In genomic region chr17:3559270-3559645, GRCh38 we compare ENCODE assay signal across 19 cellular contexts. TPM values are rescaled to one million over a fixed set of nuclear protein-coding genes. Genes with fewer than 3 reads are reported as not detected.
A peak's percentile ranks its signal among the peaks of the same experiment; 100 is the strongest.
DNase-seq lines count a peak whose midpoint lies in the region; ATAC-seq, FAIRE-seq and TF ChIP-seq lines count a peak whose summit lies in the region.
"Had no signal": no experiment of that assay in that cellular context is flagged by ENCODE, and none has a peak within 500 bp of the region (broad histone marks: within the 10 kb centered on the region; RNA-seq: fewer than 3 reads in every experiment).

No MANE protein-coding gene starts in this region.

- ATAC-seq in stimulated activated naive CD8-positive, alpha-beta T cell treated with anti-CD3 and anti-CD28 coated beads, Interleukin-15, Interleukin-2, amounts not matched to agents 100 U/mL and 50 U/mL, for 24 hours = no peak

- intact Hi-C loops in kidney (cut with DNase I) = no loop called here

- H3K27ac ChIP-seq in SJCRH30 (peak overlapping the region; percentile 57), kidney (ENCODE audit: low read depth in 2 of 2, low read length in 2 of 2) (no peak overlapping the region)
- H3K27ac ChIP-seq: brain microvascular endothelial cell, dorsolateral prefrontal cortex, hepatocyte, parathyroid adenoma, SK-N-MC had no signal

- peaks cover 19% of the 10 kb centered on the region for H3K4me1 Mint-ChIP-seq in stimulated activated naive CD8-positive, alpha-beta T cell treated with anti-CD3 and anti-CD28 coated beads, Interleukin-15, Interleukin-2, amounts not matched to agents 100 ng/mL and 50 ng/mL, for 24 hours (ENCODE audit: low read depth)

- TF ChIP-seq CTCF in kidney (IDR thresholded peaks at IDR 0.05; ENCODE audit: borderline replicate concordance, extremely low read depth, insufficient read depth) = no peak

- H3K27ac Mint-ChIP-seq in stimulated activated naive CD8-positive, alpha-beta T cell treated with anti-CD3 and anti-CD28 coated beads, Interleukin-15, Interleukin-2, amounts not matched to agents 100 ng/mL and 50 ng/mL, for 24 hours = no peak overlapping the region
- H3K27ac Mint-ChIP-seq: activated naive CD4-positive, alpha-beta T cell treated with anti-CD3 and anti-CD28 coated beads, Interleukin-2, amount 50 U/mL, for 24 hours had no signal

- no peaks in the 10 kb centered on the region for H3K9me3 Mint-ChIP-seq in stimulated activated naive CD8-positive, alpha-beta T cell treated with anti-CD3 and anti-CD28 coated beads, Interleukin-15, Interleukin-2, amounts not matched to agents 100 ng/mL and 50 ng/mL, for 24 hours
- H3K9me3 Mint-ChIP-seq: activated naive CD4-positive, alpha-beta T cell treated with anti-CD3 and anti-CD28 coated beads, Interleukin-2, amount 50 U/mL, for 24 hours had no signal

- no peaks in the 10 kb centered on the region for H3K36me3 Mint-ChIP-seq in stimulated activated naive CD8-positive, alpha-beta T cell treated with anti-CD3 and anti-CD28 coated beads, Interleukin-15, Interleukin-2, amounts not matched to agents 100 ng/mL and 50 ng/mL, for 24 hours (ENCODE audit: low read depth)
- H3K36me3 Mint-ChIP-seq: activated naive CD4-positive, alpha-beta T cell treated with anti-CD3 and anti-CD28 coated beads, Interleukin-2, amount 50 U/mL, for 24 hours had no signal

- H3K9ac ChIP-seq in kidney (ENCODE audit: low read length in 2 of 2) = no peak overlapping the region
- H3K9ac ChIP-seq: parathyroid adenoma had no signal

- no peaks in the 10 kb centered on the region for H3K27me3 Mint-ChIP-seq in stimulated activated naive CD8-positive, alpha-beta T cell treated with anti-CD3 and anti-CD28 coated beads, Interleukin-15, Interleukin-2, amounts not matched to agents 100 ng/mL and 50 ng/mL, for 24 hours
- H3K27me3 Mint-ChIP-seq: activated naive CD4-positive, alpha-beta T cell treated with anti-CD3 and anti-CD28 coated beads, Interleukin-2, amount 50 U/mL, for 24 hours had no signal

- no peaks in the 10 kb centered on the region for H3K9me3 ChIP-seq in SJCRH30 (replicated peaks)
- no peaks in the 10 kb centered on the region for H3K9me3 ChIP-seq in kidney (ENCODE audit: control insufficient read depth in 1 of 2, low read length in 2 of 2)
- H3K9me3 ChIP-seq: mucosa of descending colon, spleen had no signal

- H3K27me3 ChIP-seq in SJCRH30 = no peaks in the 10 kb centered on the region
- H3K27me3 ChIP-seq: brain microvascular endothelial cell, dorsolateral prefrontal cortex, hepatocyte had no signal

- H3K4me1 ChIP-seq in SJCRH30 (peaks cover 19% of the 10 kb centered on the region), kidney (ENCODE audit: control insufficient read depth in 1 of 2, insufficient read depth in 1 of 2, low read depth in 1 of 2, low read length in 2 of 2) (no peaks in the 10 kb centered on the region)
- H3K4me1 ChIP-seq: parathyroid adenoma had no signal

- H3K4me3 ChIP-seq in SJCRH30 (peak overlapping the region; percentile 15; the same call in 1 of the 2 replicates), kidney (ENCODE audit: low read length in 2 of 2) (no peak overlapping the region)
- H3K4me3 ChIP-seq: dorsolateral prefrontal cortex, hepatocyte, mucosa of descending colon, SK-N-MC, spleen had no signal

- H3K36me3 ChIP-seq in SJCRH30 (no peaks in the 10 kb centered on the region), kidney (ENCODE audit: control insufficient read depth in 1 of 2, insufficient read depth in 2 of 2, low read length in 2 of 2) (no peaks in the 10 kb centered on the region)
- H3K36me3 ChIP-seq: brain microvascular endothelial cell, spleen had no signal

- DNase-seq in stimulated activated naive CD8-positive, alpha-beta T cell treated with anti-CD3 and anti-CD28 coated beads, Interleukin-15, Interleukin-2, amounts not matched to agents 100 U/mL and 50 U/mL, for 24 hours = no peak
- DNase-seq in SJCRH30 = no peak
- DNase-seq in kidney = peak; percentile 56
- DNase-seq in MV-4-11 (lab: John Stamatoyannopoulos, UW) = no peak
- DNase-seq in AML-193 (lab: John Stamatoyannopoulos, UW) = no peak
- DNase-seq in NCI-H226 = no peak
- no peak for DNase-seq in NCI-H2171 (lab: John Stamatoyannopoulos, UW)
- DNase-seq: dorsolateral prefrontal cortex, Kasumi-1, NCI-H1436 treated with DMSO at 0.1 percent for 48 hours, NCI-H446 treated with DMSO at 0.1 percent for 48 hours had no signal

- H3K4me3 Mint-ChIP-seq in stimulated activated naive CD8-positive, alpha-beta T cell treated with anti-CD3 and anti-CD28 coated beads, Interleukin-15, Interleukin-2, amounts not matched to agents 100 ng/mL and 50 ng/mL, for 24 hours = peak overlapping the region; percentile 13
- H3K4me3 Mint-ChIP-seq: activated naive CD4-positive, alpha-beta T cell treated with anti-CD3 and anti-CD28 coated beads, Interleukin-2, amount 50 U/mL, for 24 hours had no signal

- FAIRE-seq in kidney (lab: Jason Lieb, UNC) = no peak

RNA-seq across cellular contexts. Expression of gene TRPV3, which starts 1.6 kb away (rescaled TPM):
- 1.6 and 2.0 TPM in 2 replicates for total RNA-seq in SJCRH30 (2014; rRNA removed; shearing (Covaris generic))
- total RNA-seq in kidney = 1.2 TPM
- 0.13 TPM for polyA plus RNA-seq in kidney (ENCODE audit: insufficient read depth, low read depth, low replicate concordance)

RNA-seq across cellular contexts. Expression of gene TRPV1, which starts 50.0 kb away (rescaled TPM):
- total RNA-seq in SJCRH30 (2014; rRNA removed; shearing (Covaris generic)) = 3.1 and 4.0 TPM in 2 replicates
- total RNA-seq in kidney = 4.2 TPM
- polyA plus RNA-seq in kidney (ENCODE audit: insufficient read depth, low read depth, low replicate concordance) = 4.7 TPM
